In genomic region chr4:108058685-108059440, GRCh38 we compare ENCODE assay signal across 13 cellular contexts.
DNase-seq lines count a peak whose midpoint lies in the region; ATAC-seq and TF ChIP-seq lines count a peak whose summit lies in the region.
"Had no signal": no experiment of that assay in that cellular context is flagged by ENCODE, and none has a peak within 500 bp of the region (broad histone marks: within the 10 kb centered on the region; RNA-seq: fewer than 3 reads in every experiment).

No MANE protein-coding gene starts in this region.

- no peaks in the 10 kb centered on the region for H3K36me3 ChIP-seq in breast epithelium
- no peaks in the 10 kb centered on the region for H3K36me3 ChIP-seq in PC-3 (ENCODE audit: low read depth, low read length)

- peak overlapping the region; percentile 25 for H3K27ac Mint-ChIP-seq in MCF 10A (ENCODE audit: low read depth, unreplicated experiment)
- H3K27ac Mint-ChIP-seq: endodermal cell had no signal

- no peaks in the 10 kb centered on the region for H3K9me3 Mint-ChIP-seq in MCF 10A (ENCODE audit: unreplicated experiment)
- H3K9me3 Mint-ChIP-seq: endodermal cell had no signal

- no peak overlapping the region for H2AFZ ChIP-seq in PC-3 (ENCODE audit: low read length)

- H3K4me1 ChIP-seq in breast epithelium (no peaks in the 10 kb centered on the region), PC-3 (ENCODE audit: insufficient read depth, low read length) (peaks cover 16% of the 10 kb centered on the region)
- H3K4me1 ChIP-seq: psoas muscle had no signal

- no peaks in the 10 kb centered on the region for H3K9me2 ChIP-seq in PC-3 (replicated peaks; ENCODE audit: low read length)

- BruUV-seq in MCF 10A (replicated peaks; lab: Mats Ljungman, UMichigan) (no TSS peak), PC-3 (replicated peaks; lab: Mats Ljungman, UMichigan) (no TSS peak)

- CTCF ChIA-PET in MCF 10A (lab: Yijun Ruan, JAX), result interaction anchor here (0.7 to 6.5 kb wide), 19 partner anchors 10 to 524 kb away, joined by 3 to 128 read pairs (median 7); no protein-coding TSS in a partner anchor
- CTCF ChIA-PET in PC-3 (lab: Charles Lee), result interaction anchor here (0.7 to 1.0 kb wide), 3 partner anchors 13 to 40 kb away, joined by 3 to 6 read pairs (median 5); no protein-coding TSS in a partner anchor

- peaks cover 6% of the 10 kb centered on the region for H3K4me1 Mint-ChIP-seq in MCF 10A (ENCODE audit: insufficient read depth, unreplicated experiment)
- H3K4me1 Mint-ChIP-seq: endodermal cell had no signal

- H3K4me2 ChIP-seq in PC-3 (ENCODE audit: low read length), result peak overlapping the region; percentile 45
- H3K4me2 ChIP-seq: BLaER1 treated with 17β-estradiol and CSF1 and Interleukin-3, amounts not matched to agents 10 nM and 100 nM had no signal

- H3K9ac ChIP-seq in PC-3 (ENCODE audit: low read length), result peak overlapping the region; percentile 32; the same call in 1 of the 2 replicates
- H3K9ac ChIP-seq: BLaER1 treated with 17β-estradiol and CSF1 and Interleukin-3, amounts not matched to agents 10 nM and 100 nM had no signal

- no peak for TF ChIP-seq POLR2A in breast epithelium (IDR thresholded peaks at IDR 0.05)

- H3K4me3 ChIP-seq in breast epithelium (no peak overlapping the region), PC-3 (ENCODE audit: low read length) (no peak overlapping the region)
- H3K4me3 ChIP-seq: BLaER1 treated with 17β-estradiol and CSF1 and Interleukin-3, amounts not matched to agents 10 nM and 100 nM; psoas muscle had no signal

- H3K4me3 Mint-ChIP-seq in MCF 10A (ENCODE audit: unreplicated experiment), result no peak overlapping the region
- H3K4me3 Mint-ChIP-seq: endodermal cell had no signal

- no peaks in the 10 kb centered on the region for H3K79me2 ChIP-seq in PC-3 (ENCODE audit: low read length)

- H3K9me3 ChIP-seq in breast epithelium (no peaks in the 10 kb centered on the region), PC-3 (ENCODE audit: low read length) (no peaks in the 10 kb centered on the region)
- H3K9me3 ChIP-seq: BLaER1 treated with 17β-estradiol and CSF1 and Interleukin-3, amounts not matched to agents 10 nM and 100 nM; psoas muscle had no signal

- no peaks in the 10 kb centered on the region for H3F3A ChIP-seq in PC-3 (ENCODE audit: low read length, unreplicated experiment)

- H4K20me1 ChIP-seq in PC-3 (ENCODE audit: low read length), result no peaks in the 10 kb centered on the region

- H3K36me3 Mint-ChIP-seq in MCF 10A (ENCODE audit: insufficient read depth, unreplicated experiment), result no peaks in the 10 kb centered on the region

- no peaks in the 10 kb centered on the region for H3K27me3 Mint-ChIP-seq in MCF 10A (ENCODE audit: insufficient read depth, unreplicated experiment)

- intact Hi-C loops in MCF 10A (cut with micrococcal nuclease), result no loop called here
- intact Hi-C loops in breast epithelium (cut with DNase I; ENCODE audit: low total_unique reads), result no loop called here
- intact Hi-C loops in PC-3 (cut with micrococcal nuclease), result loop anchor here (2.0 kb wide), 1 partner anchor 60 kb away; no protein-coding TSS in a partner anchor

- DNase-seq in MCF 10A (ENCODE audit: unreplicated experiment) (peak; percentile 55), breast epithelium (ENCODE audit: low spot score in 2 of 2) (no peak), PC-3 (peak; percentile 85), epithelial cell of prostate (ENCODE audit: low read depth, low spot score) (peak; percentile 39), MV-4-11 (lab: John Stamatoyannopoulos, UW) (no peak), NCI-H226 (no peak), inferior parietal cortex (ENCODE audit: extremely low spot score) (no peak)
- DNase-seq: activated gamma-delta T cell, endodermal cell, NCI-H2227 treated with DMSO at 0.1 percent for 48 hours, psoas muscle had no signal

- H3K27ac ChIP-seq in breast epithelium (no peak overlapping the region), PC-3 (ENCODE audit: low read length) (peak overlapping the region; percentile 75), epithelial cell of prostate (no peak overlapping the region)
- H3K27ac ChIP-seq: BLaER1 treated with 17β-estradiol and CSF1 and Interleukin-3, amounts not matched to agents 10 nM and 100 nM; psoas muscle had no signal

- peak; percentile 93 for ATAC-seq in PC-3
- no peak for ATAC-seq in GM21529 (IDR thresholded peaks at IDR 0.05; ENCODE audit: unreplicated experiment)

- POLR2A ChIA-PET in MCF 10A (lab: Yijun Ruan, JAX), result interaction anchor here (1.2 to 1.8 kb wide), 3 partner anchors 12 to 573 kb away, joined by 3 to 6 read pairs (median 4); no protein-coding TSS in a partner anchor
- POLR2A ChIA-PET in PC-3 (lab: Charles Lee; ENCODE audit: unreplicated experiment), result no interaction called here

- TF ChIP-seq CTCF in MCF 10A (IDR thresholded peaks at IDR 0.05; ENCODE audit: unreplicated experiment), result no peak
- no peak for TF ChIP-seq CTCF in breast epithelium (IDR thresholded peaks at IDR 0.05)
- TF ChIP-seq CTCF in PC-3 (conservative IDR thresholded peaks at IDR 0.05; ENCODE audit: low read depth, low read length), result no peak

- H3K27me3 ChIP-seq in breast epithelium (no peaks in the 10 kb centered on the region), PC-3 (ENCODE audit: low read length) (no peaks in the 10 kb centered on the region)
- H3K27me3 ChIP-seq: BLaER1 treated with 17β-estradiol and CSF1 and Interleukin-3, amounts not matched to agents 10 nM and 100 nM had no signal

Comparison
In these comparisons a context has a peak if more than half of its experiments do, and no peak if none do; other contexts are left out.
1. DNase-seq: peak in MCF 10A (single experiment), PC-3 (single experiment) and epithelial cell of prostate (single experiment); none in breast epithelium (0 of 2), MV-4-11 (single experiment), NCI-H226 (single experiment) and inferior parietal cortex (single experiment).